In the genomic region with DNA sequence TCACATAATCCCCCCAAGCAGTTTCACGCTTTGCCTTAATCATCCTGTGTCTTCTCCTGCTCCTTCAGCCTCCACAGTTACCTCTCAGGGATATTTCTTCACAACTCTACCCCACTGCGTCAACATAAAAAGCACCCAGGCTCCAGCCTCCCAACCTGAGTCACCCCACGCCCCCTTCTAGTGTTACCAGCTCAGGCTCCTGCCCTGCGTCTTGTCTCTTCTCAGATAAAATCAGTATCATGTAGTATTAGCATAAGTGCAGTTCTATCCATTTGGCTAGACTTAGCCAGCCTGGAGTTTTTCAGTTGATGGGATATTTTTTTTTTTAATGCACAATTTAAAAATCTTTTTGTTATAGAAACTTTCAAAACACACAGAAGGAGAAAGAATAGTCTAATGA, we compare ENCODE assay signal across 32 cellular contexts.
"Had no signal": no experiment of that assay in that cellular context is flagged by ENCODE, and none has a peak within 500 bp of the region (broad histone marks: within the 10 kb centered on the region; RNA-seq: fewer than 3 reads in every experiment).

No MANE protein-coding gene starts in this region.

- H3K36me3 ChIP-seq: cardiac muscle cell, colonic mucosa, gastrocnemius medialis, neutrophil, sigmoid colon, suprapubic skin, tibial artery had no signal

- H3K4me2 ChIP-seq: hepatocyte had no signal

- H3K27ac Mint-ChIP-seq: activated B cell treated with CpG ODN at 0.5 μM for 24 hours; activated CD8-positive, alpha-beta T cell treated with anti-CD3 and anti-CD28 coated beads for 36 hours; activated naive CD4-positive, alpha-beta T cell treated with anti-CD3 and anti-CD28 coated beads, Interleukin-2, amount 50 U/mL, for 24 hours; activated naive CD8-positive, alpha-beta T cell treated with anti-CD3 and anti-CD28 coated beads, Interleukin-2, amount 50 U/mL, for 24 hours; activated T-helper 17 cell treated with anti-CD3 and anti-CD28 coated beads, Interleukin-2, amount 50 U/mL, for 72 hours; memory B cell; naive thymus-derived CD8-positive, alpha-beta T cell; progenitor cell of endocrine pancreas; stimulated activated naive B cell treated with anti-CD40 and anti-IgM and Interleukin-4, amounts not matched to agents 10 μg/mL and 1 μg/mL and 100 μg/mL, for 72 hours; T-helper 1 cell treated with Interleukin-12 subunit alpha and Interleukin-12 subunit beta and Interleukin-4 antibody, amounts not matched to agents 30 μg/mL and 1 μg/mL, for 36 hours had no signal

- H3K4me3 Mint-ChIP-seq: activated B cell treated with CpG ODN at 0.5 μM for 24 hours; activated CD8-positive, alpha-beta T cell treated with anti-CD3 and anti-CD28 coated beads for 36 hours; activated naive CD4-positive, alpha-beta T cell treated with anti-CD3 and anti-CD28 coated beads, Interleukin-2, amount 50 U/mL, for 24 hours; activated naive CD8-positive, alpha-beta T cell treated with anti-CD3 and anti-CD28 coated beads, Interleukin-2, amount 50 U/mL, for 24 hours; activated T-cell treated with anti-CD3 and anti-CD28 coated beads, Interleukin-2, amount 50 U/mL, for 4 hours; activated T-helper 17 cell treated with anti-CD3 and anti-CD28 coated beads, Interleukin-2, amount 50 U/mL, for 72 hours; memory B cell; naive thymus-derived CD8-positive, alpha-beta T cell; stimulated activated naive B cell treated with anti-CD40 and anti-IgM and Interleukin-4, amounts not matched to agents 10 μg/mL and 1 μg/mL and 100 μg/mL, for 72 hours; T-helper 1 cell treated with Interleukin-12 subunit alpha and Interleukin-12 subunit beta and Interleukin-4 antibody, amounts not matched to agents 30 μg/mL and 1 μg/mL, for 36 hours had no signal

- H3K4me3 ChIP-seq: cardiac muscle cell, colonic mucosa, gastrocnemius medialis, hepatocyte, sigmoid colon, suprapubic skin, tibial artery had no signal

- DNase-seq: activated B cell treated with CpG ODN at 0.5 μM for 24 hours; activated CD4-positive, alpha-beta T cell treated with anti-CD3 and anti-CD28 coated beads, Interleukin-2, amount 50 U/mL, for 1 hour; activated CD8-positive, alpha-beta T cell treated with anti-CD3 and anti-CD28 coated beads for 36 hours; activated naive CD8-positive, alpha-beta T cell treated with anti-CD3 and anti-CD28 coated beads, Interleukin-2, amount 50 U/mL, for 24 hours; activated T-cell treated with anti-CD3 and anti-CD28 coated beads, Interleukin-2, amount 50 U/mL, for 4 hours; anterior cingulate cortex; cerebellar nuclear complex; colonic mucosa; effector CD8-positive, alpha-beta T cell; gastrocnemius medialis; kidney; left colon; naive thymus-derived CD8-positive, alpha-beta T cell; retina; sigmoid colon; small intestine; stimulated activated CD4-positive, alpha-beta T cell treated with anti-CD3 and anti-CD28 coated beads, Interleukin-1b, Interleukin-23, amount 100 ng/mL, for 48 hours; stimulated activated CD4-positive, alpha-beta T cell treated with anti-CD3 and anti-CD28 coated beads, Interleukin-4, amount 100 ng/mL, for 4 hours; stimulated activated CD8-positive, alpha-beta memory T cell treated with anti-CD3 and anti-CD28 coated beads, Interleukin-4, amount 100 ng/mL, for 48 hours; stimulated activated naive B cell treated with anti-CD40 and anti-IgM and Interleukin-4, amounts not matched to agents 10 μg/mL and 1 μg/mL and 100 μg/mL, for 72 hours; SW 1271; T-helper 9 cell; tibial artery had no signal

- H3K27me3 ChIP-seq: cardiac muscle cell, colonic mucosa, gastrocnemius medialis, hepatocyte, neutrophil, sigmoid colon, suprapubic skin, tibial artery had no signal

- H3K9me3 Mint-ChIP-seq: activated B cell treated with CpG ODN at 0.5 μM for 24 hours; activated CD8-positive, alpha-beta T cell treated with anti-CD3 and anti-CD28 coated beads for 36 hours; activated naive CD4-positive, alpha-beta T cell treated with anti-CD3 and anti-CD28 coated beads, Interleukin-2, amount 50 U/mL, for 24 hours; activated naive CD8-positive, alpha-beta T cell treated with anti-CD3 and anti-CD28 coated beads, Interleukin-2, amount 50 U/mL, for 24 hours; activated T-cell treated with anti-CD3 and anti-CD28 coated beads, Interleukin-2, amount 50 U/mL, for 4 hours; activated T-helper 17 cell treated with anti-CD3 and anti-CD28 coated beads, Interleukin-2, amount 50 U/mL, for 72 hours; memory B cell; naive thymus-derived CD8-positive, alpha-beta T cell; stimulated activated naive B cell treated with anti-CD40 and anti-IgM and Interleukin-4, amounts not matched to agents 10 μg/mL and 1 μg/mL and 100 μg/mL, for 72 hours; T-helper 1 cell treated with Interleukin-12 subunit alpha and Interleukin-12 subunit beta and Interleukin-4 antibody, amounts not matched to agents 30 μg/mL and 1 μg/mL, for 36 hours had no signal

- H3K79me2 ChIP-seq: hepatocyte had no signal

- H3K27me3 Mint-ChIP-seq: activated B cell treated with CpG ODN at 0.5 μM for 24 hours; activated naive CD8-positive, alpha-beta T cell treated with anti-CD3 and anti-CD28 coated beads, Interleukin-2, amount 50 U/mL, for 24 hours; activated T-helper 17 cell treated with anti-CD3 and anti-CD28 coated beads, Interleukin-2, amount 50 U/mL, for 72 hours; memory B cell had no signal

- H3K4me1 ChIP-seq: colonic mucosa had no signal

- H3K9me3 ChIP-seq: colonic mucosa, gastrocnemius medialis, neutrophil, sigmoid colon, suprapubic skin had no signal

- H3K27ac ChIP-seq: cardiac muscle cell, colonic mucosa, gastrocnemius medialis, hepatocyte, neutrophil, sigmoid colon, suprapubic skin had no signal

- H3K4me1 Mint-ChIP-seq: activated B cell treated with CpG ODN at 0.5 μM for 24 hours; activated naive CD8-positive, alpha-beta T cell treated with anti-CD3 and anti-CD28 coated beads, Interleukin-2, amount 50 U/mL, for 24 hours; activated T-helper 17 cell treated with anti-CD3 and anti-CD28 coated beads, Interleukin-2, amount 50 U/mL, for 72 hours; stimulated activated naive B cell treated with anti-CD40 and anti-IgM and Interleukin-4, amounts not matched to agents 10 μg/mL and 1 μg/mL and 100 μg/mL, for 72 hours had no signal

- H3K36me3 Mint-ChIP-seq: activated naive CD4-positive, alpha-beta T cell treated with anti-CD3 and anti-CD28 coated beads, Interleukin-2, amount 50 U/mL, for 24 hours; naive thymus-derived CD8-positive, alpha-beta T cell; stimulated activated naive B cell treated with anti-CD40 and anti-IgM and Interleukin-4, amounts not matched to agents 10 μg/mL and 1 μg/mL and 100 μg/mL, for 72 hours had no signal

- ATAC-seq: activated CD8-positive, alpha-beta T cell treated with anti-CD3 and anti-CD28 coated beads for 36 hours; activated naive CD8-positive, alpha-beta T cell treated with anti-CD3 and anti-CD28 coated beads, Interleukin-2, amount 50 U/mL, for 24 hours; activated T-cell treated with anti-CD3 and anti-CD28 coated beads, Interleukin-2, amount 50 U/mL, for 4 hours; activated T-helper 17 cell treated with anti-CD3 and anti-CD28 coated beads, Interleukin-2, amount 50 U/mL, for 72 hours; left colon; naive thymus-derived CD8-positive, alpha-beta T cell; stimulated activated naive B cell treated with anti-CD40 and anti-IgM and Interleukin-4, amounts not matched to agents 10 μg/mL and 1 μg/mL and 100 μg/mL, for 72 hours had no signal
